20 cellular contexts compared by ENCODE assay signal in genomic region chr10:3986407-3987141, GRCh38.
"Had no signal": no experiment of that assay in that cellular context is flagged by ENCODE, and none has a peak within 500 bp of the region (broad histone marks: within the 10 kb centered on the region; RNA-seq: fewer than 3 reads in every experiment).

No MANE protein-coding gene starts in this region.

- H3K9me3 ChIP-seq: colonic mucosa, lower lobe of right lung, upper lobe of right lung had no signal

- DNase-seq: activated CD4-positive, alpha-beta T cell treated with anti-CD3 and anti-CD28 coated beads for 1 hour; activated CD4-positive, alpha-beta T cell treated with anti-CD3 and anti-CD28 coated beads, Interleukin-2, amount 50 U/mL, for 1 hour; activated CD8-positive, alpha-beta T cell treated with anti-CD3 and anti-CD28 coated beads, Interleukin-2, amount 10 ng/mL, durations not matched to agents 7 days and 5 days; activated naive CD8-positive, alpha-beta T cell treated with anti-CD3 and anti-CD28 coated beads for 36 hours; activated T-cell treated with anti-CD3 and anti-CD28 coated beads, Interleukin-2, amount 50 U/mL, for 1 hour; colonic mucosa; dorsolateral prefrontal cortex; effector memory CD8-positive, alpha-beta T cell; foreskin melanocyte; kidney; lower lobe of right lung; natural killer cell; spleen; stimulated activated CD4-positive, alpha-beta T cell treated with anti-CD3 and anti-CD28 coated beads, Interleukin-4, amount 100 ng/mL, for 24 hours; stimulated activated naive CD8-positive, alpha-beta T cell treated with anti-CD3 and anti-CD28 coated beads, Interleukin-15, Interleukin-2, amounts not matched to agents 100 U/mL and 50 U/mL, for 24 hours; T1000; upper lobe of right lung had no signal

- H3K9me3 Mint-ChIP-seq: activated T-helper 17 cell treated with anti-CD3 and anti-CD28 coated beads, Interleukin-2, amount 50 U/mL, for 72 hours; effector memory CD8-positive, alpha-beta T cell; natural killer cell had no signal

- H3K36me3 Mint-ChIP-seq: natural killer cell had no signal

- H3K27me3 ChIP-seq: colonic mucosa, spleen, upper lobe of right lung had no signal

- H3K4me3 ChIP-seq: colonic mucosa, lower lobe of right lung, spleen, upper lobe of right lung had no signal

- H3K27ac ChIP-seq: colonic mucosa, dorsolateral prefrontal cortex, lower lobe of right lung, spleen, upper lobe of right lung, VCaP had no signal

- H3K4me1 ChIP-seq: colonic mucosa, lower lobe of right lung, upper lobe of right lung had no signal

- H3K27ac Mint-ChIP-seq: activated CD8-positive, alpha-beta T cell treated with anti-CD3 and anti-CD28 coated beads, Interleukin-2, amount 10 ng/mL, durations not matched to agents 7 days and 5 days; activated naive CD8-positive, alpha-beta T cell treated with anti-CD3 and anti-CD28 coated beads for 36 hours; activated T-helper 17 cell treated with anti-CD3 and anti-CD28 coated beads, Interleukin-2, amount 50 U/mL, for 72 hours; natural killer cell; T-helper 1 cell treated with Interleukin-12 subunit alpha and Interleukin-12 subunit beta and Interleukin-4 antibody, amounts not matched to agents 30 μg/mL and 1 μg/mL, for 36 hours had no signal

- H3K27me3 Mint-ChIP-seq: activated naive CD8-positive, alpha-beta T cell treated with anti-CD3 and anti-CD28 coated beads for 36 hours; activated T-helper 17 cell treated with anti-CD3 and anti-CD28 coated beads, Interleukin-2, amount 50 U/mL, for 72 hours; effector memory CD8-positive, alpha-beta T cell had no signal

- H3K4me3 Mint-ChIP-seq: activated CD8-positive, alpha-beta T cell treated with anti-CD3 and anti-CD28 coated beads, Interleukin-2, amount 10 ng/mL, durations not matched to agents 7 days and 5 days; activated naive CD8-positive, alpha-beta T cell treated with anti-CD3 and anti-CD28 coated beads for 36 hours; activated T-helper 17 cell treated with anti-CD3 and anti-CD28 coated beads, Interleukin-2, amount 50 U/mL, for 72 hours; effector memory CD8-positive, alpha-beta T cell; natural killer cell; T-helper 1 cell treated with Interleukin-12 subunit alpha and Interleukin-12 subunit beta and Interleukin-4 antibody, amounts not matched to agents 30 μg/mL and 1 μg/mL, for 36 hours had no signal

- H3K36me3 ChIP-seq: colonic mucosa, lower lobe of right lung, spleen, upper lobe of right lung had no signal
